Comparison of ENCODE assay signal across 8 cellular contexts in genomic region chr13:105410602-105411001, GRCh38. TPM values are rescaled to one million over a fixed set of nuclear protein-coding genes. Genes with fewer than 3 reads are reported as not detected.
DNase-seq lines count a peak whose midpoint lies in the region; ATAC-seq and TF ChIP-seq lines count a peak whose summit lies in the region.

No MANE protein-coding gene starts in this region.

- H3K4me1 ChIP-seq in RWPE2 (ENCODE audit: insufficient read depth, poor library complexity, severe bottlenecking) = no peaks in the 10 kb centered on the region
- no peaks in the 10 kb centered on the region for H3K4me1 ChIP-seq in lung (ENCODE audit: control insufficient read depth in 2 of 2, insufficient read depth in 2 of 2, low read length in 2 of 2)
- no peaks in the 10 kb centered on the region for H3K4me1 ChIP-seq in upper lobe of right lung

- H3K9me3 ChIP-seq in RWPE2 (ENCODE audit: severe bottlenecking) (no peaks in the 10 kb centered on the region), lung (ENCODE audit: control insufficient read depth in 2 of 2, insufficient read depth in 1 of 2, low read length in 1 of 2) (no peaks in the 10 kb centered on the region), upper lobe of right lung (no peaks in the 10 kb centered on the region)

- peak; percentile 46 for TF ChIP-seq CTCF in RWPE2 (IDR thresholded peaks at IDR 0.05; ENCODE audit: poor library complexity, severe bottlenecking)
- TF ChIP-seq CTCF in choroid plexus epithelial cell (conservative IDR thresholded peaks at IDR 0.05; ENCODE audit: low read depth, low read length) = peak; percentile 88
- TF ChIP-seq CTCF in lung (IDR thresholded peaks at IDR 0.05; ENCODE audit: control extremely low read depth, extremely low read depth) = no peak
- TF ChIP-seq CTCF in upper lobe of right lung (IDR thresholded peaks at IDR 0.05) = peak; percentile 68

- H3K36me3 ChIP-seq in RWPE2 (ENCODE audit: low read depth) = no peaks in the 10 kb centered on the region
- no peaks in the 10 kb centered on the region for H3K36me3 ChIP-seq in lung (ENCODE audit: control insufficient read depth in 2 of 2, insufficient read depth in 2 of 2, low read length in 2 of 2)
- H3K36me3 ChIP-seq in upper lobe of right lung = no peaks in the 10 kb centered on the region

- peak; percentile 40 for DNase-seq in DMS 273 (lab: John Stamatoyannopoulos, UW; ENCODE audit: unreplicated experiment)
- no peak for DNase-seq in DMS 273 treated with DMSO at 0.1 percent for 48 hours (lab: John Stamatoyannopoulos, UW)
- no peak for DNase-seq in RWPE2 (ENCODE audit: low spot score)
- peak; percentile 67 for DNase-seq in choroid plexus epithelial cell (ENCODE audit: low read depth)
- DNase-seq in lung (ENCODE audit: low spot score) = peak; percentile 39
- peak; percentile 86 for DNase-seq in upper lobe of right lung
- no peak for DNase-seq in GM19238 (ENCODE audit: insufficient read length, low spot score)
- DNase-seq in cortex of kidney (lab: John Stamatoyannopoulos, UW) = no peak

- WGBS in lung, 2 donors = 48 to 65% methylated on average over 11 of the region's 11 CpGs

- H3K27ac ChIP-seq in RWPE2 (ENCODE audit: poor library complexity, severe bottlenecking) = no peak overlapping the region
- no peak overlapping the region for H3K27ac ChIP-seq in lung (ENCODE audit: low read depth in 1 of 2, low read length in 1 of 2)
- H3K27ac ChIP-seq in upper lobe of right lung = no peak overlapping the region

- intact Hi-C loops in upper lobe of right lung (cut with DNase I) = no loop called here

- H3K27me3 ChIP-seq in RWPE2 (ENCODE audit: insufficient read depth, poor library complexity, severe bottlenecking) (no peaks in the 10 kb centered on the region), lung (ENCODE audit: control insufficient read depth, insufficient read depth) (no peaks in the 10 kb centered on the region), upper lobe of right lung (no peaks in the 10 kb centered on the region)

- H3K4me3 ChIP-seq in RWPE2 (ENCODE audit: severe bottlenecking) (no peak overlapping the region), choroid plexus epithelial cell (ENCODE audit: low read depth, low read length) (peak overlapping the region; percentile 44), lung (no peak overlapping the region), upper lobe of right lung (peak overlapping the region; percentile 12)

- ATAC-seq in RWPE2 (ENCODE audit: low read depth) (no peak), lung (ENCODE audit: insufficient read depth, low FRiP score) (no peak), upper lobe of right lung (peak; percentile 74)

RNA-seq across cellular contexts. Expression of gene DAOA, which starts 55.2 kb away (rescaled TPM):
- not detected for total RNA-seq in lung
- not detected for polyA plus RNA-seq in lung
- total RNA-seq in upper lobe of right lung = not detected

Comparison
In these comparisons a context has a peak if more than half of its experiments do, and no peak if none do; other contexts are left out.
1. DNase-seq: peak in DMS 273 (single experiment), choroid plexus epithelial cell (single experiment), lung (single experiment) and upper lobe of right lung (single experiment); none in DMS 273 treated with DMSO at 0.1 percent for 48 hours (single experiment), RWPE2 (single experiment), GM19238 (single experiment) and cortex of kidney (single experiment).
2. H3K4me3 ChIP-seq: peak in choroid plexus epithelial cell (single experiment) and upper lobe of right lung (single experiment); none in RWPE2 (single experiment) and lung (single experiment).